16 cellular contexts compared by ENCODE assay signal in genomic region chr4:152970102-152970820, GRCh38. TPM values are rescaled to one million over a fixed set of nuclear protein-coding genes. Genes with fewer than 3 reads are reported as not detected.
DNase-seq lines count a peak whose midpoint lies in the region; ATAC-seq, FAIRE-seq and TF ChIP-seq lines count a peak whose summit lies in the region.
"Had no signal": no experiment of that assay in that cellular context is flagged by ENCODE, and none has a peak within 500 bp of the region (broad histone marks: within the 10 kb centered on the region; RNA-seq: fewer than 3 reads in every experiment).

No MANE protein-coding gene starts in this region.

- no TSS peak for BruUV-seq in A673 (replicated peaks; lab: Mats Ljungman, UMichigan)

- ATAC-seq in GM19328 (IDR thresholded peaks at IDR 0.05; ENCODE audit: unreplicated experiment): no peak
- ATAC-seq: naive thymus-derived CD4-positive, alpha-beta T cell had no signal

- peaks cover 8% of the 10 kb centered on the region for H3K4me1 Mint-ChIP-seq in brain
- H3K4me1 Mint-ChIP-seq: naive thymus-derived CD4-positive, alpha-beta T cell had no signal

- peaks cover 9% of the 10 kb centered on the region for H3K4me1 ChIP-seq in A673 (ENCODE audit: insufficient read depth, low read length, poor library complexity, severe bottlenecking)
- H3K4me1 ChIP-seq: ascending aorta, SJCRH30 had no signal

- POLR2A ChIA-PET in A673 (lab: Charles Lee; ENCODE audit: low non-redundant PET): no interaction called here

- no peaks in the 10 kb centered on the region for H3K27me3 ChIP-seq in A673 (replicated peaks; ENCODE audit: insufficient read depth, low read depth, low read length, poor library complexity)
- H3K27me3 ChIP-seq: ascending aorta, SJCRH30 had no signal

- peak; percentile 33 for DNase-seq in A673 (ENCODE audit: low spot score)
- DNase-seq in HTR-8/SVneo (ENCODE audit: insufficient read length, low spot score): peak; percentile 81
- peak; percentile 89 for DNase-seq in kidney tubule cell (ENCODE audit: low spot score)
- DNase-seq in activated CD8-positive, alpha-beta memory T cell treated with anti-CD3 and anti-CD28 coated beads, Interleukin-2, amount 50 U/mL, for 48 hours: no peak
- DNase-seq in SW480 (ENCODE audit: low spot score): no peak
- DNase-seq in activated naive CD4-positive, alpha-beta T cell treated with Interleukin-2 at 50 U/mL for 16 hours: no peak
- DNase-seq: activated CD4-positive, CD25-positive, alpha-beta regulatory T cell treated with anti-CD3 and anti-CD28 coated beads, Interleukin-2, amount 50 U/mL, for 72 hours; activated T-cell treated with anti-CD3 and anti-CD28 coated beads, Interleukin-2, amount 50 U/mL, for 48 hours; naive thymus-derived CD4-positive, alpha-beta T cell; NCI-H1417; NCI-H69; SJCRH30 had no signal

- no peaks in the 10 kb centered on the region for H3K9me3 Mint-ChIP-seq in brain
- H3K9me3 Mint-ChIP-seq: naive thymus-derived CD4-positive, alpha-beta T cell had no signal

- no peak overlapping the region for H3K4me3 Mint-ChIP-seq in brain
- H3K4me3 Mint-ChIP-seq: naive thymus-derived CD4-positive, alpha-beta T cell had no signal

- H3K27me3 Mint-ChIP-seq in brain: no peaks in the 10 kb centered on the region

- H3K9me3 ChIP-seq in A673 (ENCODE audit: low read depth, low read length, poor library complexity, severe bottlenecking): no peaks in the 10 kb centered on the region
- H3K9me3 ChIP-seq: ascending aorta, SJCRH30 had no signal

- H3K27ac ChIP-seq in A673 (ENCODE audit: low read depth, low read length, poor library complexity, severe bottlenecking): no peak overlapping the region
- H3K27ac ChIP-seq: ascending aorta, SJCRH30 had no signal

- intact Hi-C loops in A673 (cut with micrococcal nuclease; ENCODE audit: unreplicated experiment): no loop called here

- H3K36me3 ChIP-seq in A673 (ENCODE audit: insufficient read depth, low read length, poor library complexity, severe bottlenecking): no peaks in the 10 kb centered on the region
- H3K36me3 ChIP-seq: ascending aorta, SJCRH30 had no signal

- peaks cover 39% of the 10 kb centered on the region for H3K36me3 Mint-ChIP-seq in brain
- H3K36me3 Mint-ChIP-seq: naive thymus-derived CD4-positive, alpha-beta T cell had no signal

- CTCF ChIA-PET in A673 (lab: Charles Lee): no interaction called here

- H3K27ac Mint-ChIP-seq in brain: peak overlapping the region in 3 of 5 experiments; percentile 14 to 30 (median 17)

- peak; percentile 67 for FAIRE-seq in HTR-8/SVneo (lab: Jason Lieb, UNC)
- FAIRE-seq: A204.1 had no signal

- H3K4me3 ChIP-seq in A673 (ENCODE audit: low read depth, low read length, poor library complexity, severe bottlenecking): no peak overlapping the region
- H3K4me3 ChIP-seq: ascending aorta, SJCRH30 had no signal

- no peak for TF ChIP-seq CTCF in A673 (conservative IDR thresholded peaks at IDR 0.05; ENCODE audit: low read depth, low read length)
- TF ChIP-seq CTCF in brain (conservative IDR thresholded peaks at IDR 0.05): no peak

RNA-seq across cellular contexts. Expression of gene FHDC1, which starts 34.1 kb away (rescaled TPM):
- total RNA-seq in A673 (2021): 0.26 and 0.39 TPM in 2 replicates
- polyA plus RNA-seq in brain (ENCODE audit: insufficient read depth, low read depth, low replicate concordance): 1.6 TPM

Comparison
In these comparisons a context has a peak if more than half of its experiments do, and no peak if none do; other contexts are left out.
1. DNase-seq: peak in A673 (single experiment), HTR-8/SVneo (single experiment) and kidney tubule cell (single experiment); none in activated CD8-positive, alpha-beta memory T cell treated with anti-CD3 and anti-CD28 coated beads, Interleukin-2, amount 50 U/mL, for 48 hours (single experiment), SW480 (single experiment) and activated naive CD4-positive, alpha-beta T cell treated with Interleukin-2 at 50 U/mL for 16 hours (single experiment).